1 cellular context compared by ENCODE assay signal in genomic region chr17:29283496-29283895, GRCh38.
TF ChIP-seq lines count a peak whose summit lies in the region.

No MANE protein-coding gene starts in this region.

TF ChIP-seq in endothelial cell of umbilical vein, 7 proteins besides CTCF, POLR2A, EP300 and RAD21:
- TF ChIP-seq JUN (IDR thresholded peaks at IDR 0.05; ENCODE audit: borderline replicate concordance, insufficient read depth, insufficient read length, low read depth) (no peak), EZH2 (IDR thresholded peaks at IDR 0.05; ENCODE audit: borderline replicate concordance, low read depth, low read length, severe bottlenecking) (no peak)
